ENCODE assay signal across 8 cellular contexts in genomic region chr22:43826142-43827093, GRCh38. TPM values are rescaled to one million over a fixed set of nuclear protein-coding genes. Genes with fewer than 3 reads are reported as not detected.
A peak's percentile ranks its signal among the peaks of the same experiment; 100 is the strongest.
DNase-seq lines count a peak whose midpoint lies in the region; ATAC-seq and TF ChIP-seq lines count a peak whose summit lies in the region.
"Had no signal": no experiment of that assay in that cellular context is flagged by ENCODE, and none has a peak within 500 bp of the region (broad histone marks: within the 10 kb centered on the region; RNA-seq: fewer than 3 reads in every experiment).

No MANE protein-coding gene starts in this region.

- TF ChIP-seq CTCF in GM12874 (IDR thresholded peaks at IDR 0.05; ENCODE audit: insufficient read depth, low read depth, low read length) (0 out of 2 replicates have a peak, but pooled peaks have one; percentile 23), fibroblast of mammary gland (conservative IDR thresholded peaks at IDR 0.05; ENCODE audit: control insufficient read depth, insufficient read depth, low read depth, low read length) (peak; percentile 34)

- H3K4me1 Mint-ChIP-seq in activated naive CD8-positive, alpha-beta T cell treated with anti-CD3 and anti-CD28 coated beads for 36 hours, result no peaks in the 10 kb centered on the region
- H3K4me1 Mint-ChIP-seq: central memory CD8-positive, alpha-beta T cell had no signal

- no peaks in the 10 kb centered on the region for H3K9me3 Mint-ChIP-seq in activated naive CD8-positive, alpha-beta T cell treated with anti-CD3 and anti-CD28 coated beads for 36 hours
- H3K9me3 Mint-ChIP-seq: central memory CD8-positive, alpha-beta T cell had no signal

- no peak overlapping the region for H3K27ac Mint-ChIP-seq in activated naive CD8-positive, alpha-beta T cell treated with anti-CD3 and anti-CD28 coated beads for 36 hours

- ATAC-seq in GM21576 (IDR thresholded peaks at IDR 0.05; ENCODE audit: unreplicated experiment), result no peak

- no peaks in the 10 kb centered on the region for H3K36me3 Mint-ChIP-seq in activated naive CD8-positive, alpha-beta T cell treated with anti-CD3 and anti-CD28 coated beads for 36 hours

- DNase-seq in NCI-H69 (lab: John Stamatoyannopoulos, UW) (peak; percentile 72), fibroblast of mammary gland (ENCODE audit: low read depth) (peak; percentile 71), skeletal muscle cell (ENCODE audit: low read depth) (peak; percentile 56)
- no peak for DNase-seq in activated naive CD8-positive, alpha-beta T cell treated with anti-CD3 and anti-CD28 coated beads for 36 hours
- no peak for DNase-seq in activated CD4-positive, CD25-positive, alpha-beta regulatory T cell treated with anti-CD3 and anti-CD28 coated beads, Interleukin-2, amount 50 U/mL, for 72 hours

- H3K4me3 ChIP-seq in fibroblast of mammary gland (ENCODE audit: control insufficient read depth, low read depth, low read length) (no peak overlapping the region), skeletal muscle cell (ENCODE audit: low read depth, low read length) (peak overlapping the region; percentile 9)

- H3K4me3 Mint-ChIP-seq in activated naive CD8-positive, alpha-beta T cell treated with anti-CD3 and anti-CD28 coated beads for 36 hours, result no peak overlapping the region
- H3K4me3 Mint-ChIP-seq: central memory CD8-positive, alpha-beta T cell had no signal

- H3K27me3 Mint-ChIP-seq in activated naive CD8-positive, alpha-beta T cell treated with anti-CD3 and anti-CD28 coated beads for 36 hours, result peaks cover 10% of the 10 kb centered on the region

RNA-seq across cellular contexts. Expression of gene EFCAB6, which starts 14.3 kb away (rescaled TPM):
- under 1 TPM; 0.36 to 0.37 TPM for total RNA-seq in activated naive CD8-positive, alpha-beta T cell treated with anti-CD3 and anti-CD28 coated beads for 36 hours

RNA-seq across cellular contexts. Expression of gene SULT4A1, which starts 35.9 kb away (rescaled TPM):
- under 1 TPM in 1 of 2 experiments, not detected in 1; 0.29 TPM for total RNA-seq in activated naive CD8-positive, alpha-beta T cell treated with anti-CD3 and anti-CD28 coated beads for 36 hours

Comparison
In these comparisons a context has a peak if more than half of its experiments do, and no peak if none do; other contexts are left out.
1. DNase-seq: peak in NCI-H69 (single experiment), fibroblast of mammary gland (single experiment) and skeletal muscle cell (single experiment); none in activated naive CD8-positive, alpha-beta T cell treated with anti-CD3 and anti-CD28 coated beads for 36 hours (single experiment) and activated CD4-positive, CD25-positive, alpha-beta regulatory T cell treated with anti-CD3 and anti-CD28 coated beads, Interleukin-2, amount 50 U/mL, for 72 hours (single experiment).